In the genomic region with DNA sequence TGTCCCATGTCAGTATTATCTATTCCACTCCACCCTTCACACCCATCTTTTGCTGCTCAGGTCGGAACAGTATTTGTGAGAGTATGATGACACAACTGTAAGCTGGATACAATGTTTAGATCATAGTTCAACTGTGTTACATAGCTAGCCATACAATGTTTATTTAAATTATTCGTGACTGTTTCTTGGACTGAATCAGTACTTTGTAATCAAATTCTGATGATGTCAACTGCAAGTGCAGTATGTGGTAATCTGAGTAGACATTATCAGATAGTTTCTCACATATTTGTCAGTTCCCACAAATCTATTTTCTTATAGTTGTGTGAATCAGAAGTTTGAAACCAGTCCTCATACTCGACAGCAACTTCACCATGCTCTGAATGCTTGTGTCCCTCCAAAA, we compare ENCODE assay signal across 23 cellular contexts.
DNase-seq lines count a peak whose midpoint lies in the region; ATAC-seq, FAIRE-seq and TF ChIP-seq lines count a peak whose summit lies in the region.
"Had no signal": no experiment of that assay in that cellular context is flagged by ENCODE, and none has a peak within 500 bp of the region (broad histone marks: within the 10 kb centered on the region; RNA-seq: fewer than 3 reads in every experiment).

No MANE protein-coding gene starts in this region.

- H3K27me3 ChIP-seq in bronchial epithelial cell (ENCODE audit: control insufficient read depth, insufficient read depth, low read length) = no peaks in the 10 kb centered on the region
- no peaks in the 10 kb centered on the region for H3K27me3 ChIP-seq in right atrium auricular region
- no peaks in the 10 kb centered on the region for H3K27me3 ChIP-seq in CD4-positive, alpha-beta memory T cell (ENCODE audit: insufficient read depth, low read length)
- H3K27me3 ChIP-seq: ascending aorta had no signal

- DNase-seq in AG10803 (ENCODE audit: low read depth) (peak; percentile 2), M059J (ENCODE audit: low read depth) (peak; percentile 22), bronchial epithelial cell (ENCODE audit: low read depth) (peak; percentile 72), iris pigment epithelial cell (ENCODE audit: low read depth) (peak; percentile 93), mesothelial cell of epicardium (ENCODE audit: low spot score in 2 of 2, unreplicated experiment in 2 of 2) (no peak), right atrium auricular region (ENCODE audit: low spot score) (no peak)
- DNase-seq in CD4-positive, alpha-beta memory T cell = no peak
- DNase-seq: activated CD4-positive, alpha-beta T cell treated with anti-CD3 and anti-CD28 coated beads, Interleukin-2, amount 50 U/mL, for 4 hours; activated T-cell treated with anti-CD3 and anti-CD28 coated beads for 4 hours; DND-41; KG1; NCI-H1092; NCI-H2081 treated with DMSO at 0.1 percent for 48 hours; NCI-H510A treated with DMSO at 0.1 percent for 48 hours; Right ventricle myocardium superior; stimulated activated CD4-positive, alpha-beta T cell treated with anti-CD3 and anti-CD28 coated beads, Interleukin-15, amount 100 ng/mL, for 24 hours; T-cell had no signal

- FAIRE-seq in bronchial epithelial cell (lab: Jason Lieb, UNC) = no peak

- H3K27ac Mint-ChIP-seq in mesothelial cell of epicardium = no peak overlapping the region
- no peak overlapping the region for H3K27ac Mint-ChIP-seq in CD4-positive, alpha-beta memory T cell
- H3K27ac Mint-ChIP-seq: stimulated activated memory B cell treated with anti-CD40 and anti-IgM and Interleukin-4, amounts not matched to agents 10 μg/mL and 1 μg/mL and 100 μg/mL, for 72 hours had no signal

- H3K4me3 ChIP-seq in AG10803 (ENCODE audit: low read length) (no peak overlapping the region), bronchial epithelial cell (ENCODE audit: low read depth, low read length) (no peak overlapping the region), right atrium auricular region (no peak overlapping the region)
- no peak overlapping the region for H3K4me3 ChIP-seq in CD4-positive, alpha-beta memory T cell (ENCODE audit: low read length in 2 of 2)
- H3K4me3 ChIP-seq: ascending aorta, coronary artery, thoracic aorta had no signal

- H3K4me1 ChIP-seq in right atrium auricular region = no peaks in the 10 kb centered on the region
- no peaks in the 10 kb centered on the region for H3K4me1 ChIP-seq in CD4-positive, alpha-beta memory T cell (ENCODE audit: insufficient read depth, low read length)
- H3K4me1 ChIP-seq: ascending aorta had no signal

- H3K27me3 Mint-ChIP-seq in mesothelial cell of epicardium (ENCODE audit: low read depth) = no peaks in the 10 kb centered on the region
- no peaks in the 10 kb centered on the region for H3K27me3 Mint-ChIP-seq in CD4-positive, alpha-beta memory T cell
- H3K27me3 Mint-ChIP-seq: stimulated activated memory B cell treated with anti-CD40 and anti-IgM and Interleukin-4, amounts not matched to agents 10 μg/mL and 1 μg/mL and 100 μg/mL, for 72 hours; T-cell had no signal

- no peak overlapping the region for H3K4me3 Mint-ChIP-seq in mesothelial cell of epicardium
- no peak overlapping the region for H3K4me3 Mint-ChIP-seq in CD4-positive, alpha-beta memory T cell
- H3K4me3 Mint-ChIP-seq: stimulated activated memory B cell treated with anti-CD40 and anti-IgM and Interleukin-4, amounts not matched to agents 10 μg/mL and 1 μg/mL and 100 μg/mL, for 72 hours; T-cell had no signal

- H3K9me3 ChIP-seq in right atrium auricular region = no peaks in the 10 kb centered on the region
- H3K9me3 ChIP-seq in CD4-positive, alpha-beta memory T cell (ENCODE audit: control insufficient read depth in 1 of 2, low read length in 2 of 2) = no peaks in the 10 kb centered on the region
- H3K9me3 ChIP-seq: ascending aorta, thoracic aorta had no signal

- H3K4me1 Mint-ChIP-seq in mesothelial cell of epicardium = peaks cover 4% of the 10 kb centered on the region
- H3K4me1 Mint-ChIP-seq in CD4-positive, alpha-beta memory T cell = peaks cover 0 to 7% (median 3%) of the 10 kb centered on the region in 4 donors

- CTCF ChIA-PET in CD4-positive, alpha-beta memory T cell (lab: Charles Lee; ENCODE audit: partially characterized antibody) = no interaction called here

- no peaks in the 10 kb centered on the region for H3K36me3 ChIP-seq in bronchial epithelial cell (ENCODE audit: control insufficient read depth, insufficient read depth, low read length)
- H3K36me3 ChIP-seq in right atrium auricular region = no peaks in the 10 kb centered on the region
- no peaks in the 10 kb centered on the region for H3K36me3 ChIP-seq in CD4-positive, alpha-beta memory T cell (ENCODE audit: insufficient read depth, low read length)
- H3K36me3 ChIP-seq: ascending aorta, thoracic aorta had no signal

- no peak overlapping the region for H3K27ac ChIP-seq in right atrium auricular region
- no peak overlapping the region for H3K27ac ChIP-seq in CD4-positive, alpha-beta memory T cell (ENCODE audit: low read depth, low read length)
- H3K27ac ChIP-seq: ascending aorta, coronary artery, thoracic aorta, VCaP had no signal

- intact Hi-C loops in CD4-positive, alpha-beta memory T cell (cut with micrococcal nuclease) = no loop called here

- no peaks in the 10 kb centered on the region for H3K9me3 Mint-ChIP-seq in mesothelial cell of epicardium
- H3K9me3 Mint-ChIP-seq in CD4-positive, alpha-beta memory T cell = peaks cover 0 to 4% (median 0%) of the 10 kb centered on the region in 8 donors
- H3K9me3 Mint-ChIP-seq: stimulated activated memory B cell treated with anti-CD40 and anti-IgM and Interleukin-4, amounts not matched to agents 10 μg/mL and 1 μg/mL and 100 μg/mL, for 72 hours; T-cell had no signal

- POLR2A ChIA-PET in CD4-positive, alpha-beta memory T cell (lab: Charles Lee; ENCODE audit: partially characterized antibody) = no interaction called here

- TF ChIP-seq CTCF in AG10803 (conservative IDR thresholded peaks at IDR 0.05; ENCODE audit: low read length) = no peak
- TF ChIP-seq CTCF in bronchial epithelial cell (IDR thresholded peaks at IDR 0.05; ENCODE audit: insufficient read depth, low read length, severe bottlenecking) = no peak
- no peak for TF ChIP-seq CTCF in mesothelial cell of epicardium (IDR thresholded peaks at IDR 0.05; ENCODE audit: unreplicated experiment)
- no peak for TF ChIP-seq CTCF in right atrium auricular region (IDR thresholded peaks at IDR 0.05)

- H3K36me3 Mint-ChIP-seq in mesothelial cell of epicardium = no peaks in the 10 kb centered on the region
- H3K36me3 Mint-ChIP-seq in CD4-positive, alpha-beta memory T cell = peaks cover 6 to 22% of the 10 kb centered on the region in 2 donors

- ATAC-seq in GM21576 (IDR thresholded peaks at IDR 0.05; ENCODE audit: unreplicated experiment) = no peak
- ATAC-seq: stimulated activated memory B cell treated with anti-CD40 and anti-IgM and Interleukin-4, amounts not matched to agents 10 μg/mL and 1 μg/mL and 100 μg/mL, for 72 hours; T-cell had no signal

Comparison
In these comparisons a context has a peak if more than half of its experiments do, and no peak if none do; other contexts are left out.
1. DNase-seq: peak in AG10803 (single experiment), M059J (single experiment), bronchial epithelial cell (single experiment) and iris pigment epithelial cell (single experiment); none in mesothelial cell of epicardium (0 of 2), right atrium auricular region (single experiment) and CD4-positive, alpha-beta memory T cell (0 of 5).